9 cellular contexts compared by ENCODE assay signal in genomic region chr15:33735637-33736247, GRCh38.
DNase-seq lines count a peak whose midpoint lies in the region; ATAC-seq and TF ChIP-seq lines count a peak whose summit lies in the region.
"Had no signal": no experiment of that assay in that cellular context is flagged by ENCODE, and none has a peak within 500 bp of the region (broad histone marks: within the 10 kb centered on the region; RNA-seq: fewer than 3 reads in every experiment).

No MANE protein-coding gene starts in this region.

- H3K9me3 Mint-ChIP-seq in activated CD8-positive, alpha-beta T cell treated with anti-CD3 and anti-CD28 coated beads, Interleukin-2, amount 10 ng/mL, durations not matched to agents 7 days and 5 days (ENCODE audit: insufficient read depth), result no peaks in the 10 kb centered on the region
- H3K9me3 Mint-ChIP-seq: activated naive CD8-positive, alpha-beta T cell treated with anti-CD3 and anti-CD28 coated beads, Interleukin-2, amount 10 ng/mL, durations not matched to agents 7 days and 5 days had no signal

- no peaks in the 10 kb centered on the region for H3K36me3 Mint-ChIP-seq in activated CD8-positive, alpha-beta T cell treated with anti-CD3 and anti-CD28 coated beads, Interleukin-2, amount 10 ng/mL, durations not matched to agents 7 days and 5 days (ENCODE audit: low read depth)
- H3K36me3 Mint-ChIP-seq: activated naive CD8-positive, alpha-beta T cell treated with anti-CD3 and anti-CD28 coated beads, Interleukin-2, amount 10 ng/mL, durations not matched to agents 7 days and 5 days had no signal

- peak in 1 of 2 experiments; percentile 21 for TF ChIP-seq CTCF in tibial artery (IDR thresholded peaks at IDR 0.05)

- CTCF ChIA-PET in activated CD8-positive, alpha-beta T cell treated with anti-CD3 and anti-CD28 coated beads, Interleukin-2, amount 10 ng/mL, durations not matched to agents 7 days and 5 days (lab: Charles Lee), result interaction anchor here (0.6 to 2.3 kb wide), 7 partner anchors 19 to 622 kb away, joined by 3 to 7 read pairs (median 3); partner anchors contain the start of gene KATNBL1

- peaks cover 4% of the 10 kb centered on the region for H3K27me3 Mint-ChIP-seq in activated CD8-positive, alpha-beta T cell treated with anti-CD3 and anti-CD28 coated beads, Interleukin-2, amount 10 ng/mL, durations not matched to agents 7 days and 5 days (ENCODE audit: low read depth)

- POLR2A ChIA-PET in activated CD8-positive, alpha-beta T cell treated with anti-CD3 and anti-CD28 coated beads, Interleukin-2, amount 10 ng/mL, durations not matched to agents 7 days and 5 days (lab: Charles Lee), result no interaction called here

- H3K27ac Mint-ChIP-seq in activated CD8-positive, alpha-beta T cell treated with anti-CD3 and anti-CD28 coated beads, Interleukin-2, amount 10 ng/mL, durations not matched to agents 7 days and 5 days, result no peak overlapping the region
- H3K27ac Mint-ChIP-seq: activated naive CD8-positive, alpha-beta T cell treated with anti-CD3 and anti-CD28 coated beads, Interleukin-2, amount 10 ng/mL, durations not matched to agents 7 days and 5 days had no signal

- no peaks in the 10 kb centered on the region for H3K27me3 ChIP-seq in tibial artery

- DNase-seq in Right ventricle myocardium superior (no peak), Right ventricle myocardium inferior (ENCODE audit: missing footprints) (no peak), NCI-H1092 treated with DMSO at 0.1 percent for 48 hours (lab: John Stamatoyannopoulos, UW) (peak; percentile 12), left lobe of liver (ENCODE audit: low spot score) (no peak), tibial artery (no peak), Ammon's horn (ENCODE audit: low spot score) (no peak), OCI-M2 (lab: John Stamatoyannopoulos, UW; ENCODE audit: unreplicated experiment) (no peak)
- DNase-seq in activated CD8-positive, alpha-beta T cell treated with anti-CD3 and anti-CD28 coated beads, Interleukin-2, amount 10 ng/mL, durations not matched to agents 7 days and 5 days, result peak; percentile 31
- DNase-seq: activated naive CD8-positive, alpha-beta T cell treated with anti-CD3 and anti-CD28 coated beads, Interleukin-2, amount 10 ng/mL, durations not matched to agents 7 days and 5 days had no signal

- peak; percentile 64 for ATAC-seq in Right ventricle myocardium superior (ENCODE audit: poor library complexity)
- no peak for ATAC-seq in Right ventricle myocardium inferior
- ATAC-seq in activated CD8-positive, alpha-beta T cell treated with anti-CD3 and anti-CD28 coated beads, Interleukin-2, amount 10 ng/mL, durations not matched to agents 7 days and 5 days, result no peak
- peak; percentile 90 for ATAC-seq in left lobe of liver

- H3K36me3 ChIP-seq in tibial artery, result peaks cover 0 to 9% (median 0%) of the 10 kb centered on the region in 3 donors

- no peak overlapping the region for H3K4me3 ChIP-seq in tibial artery

- no peak overlapping the region for H3K27ac ChIP-seq in tibial artery

- H3K9me3 ChIP-seq in tibial artery, result no peaks in the 10 kb centered on the region

- H3K4me1 Mint-ChIP-seq in activated CD8-positive, alpha-beta T cell treated with anti-CD3 and anti-CD28 coated beads, Interleukin-2, amount 10 ng/mL, durations not matched to agents 7 days and 5 days (ENCODE audit: low read depth), result no peaks in the 10 kb centered on the region

- intact Hi-C loops in Right ventricle myocardium superior (cut with DNase I), result no loop called here
- intact Hi-C loops in Right ventricle myocardium inferior (cut with DNase I), result loop anchor here (5.0 kb wide), 1 partner anchor 227 kb away; no protein-coding TSS in a partner anchor
- intact Hi-C loops in tibial artery (cut with DNase I; ENCODE audit: low total_unique reads), result no loop called here

- no peak overlapping the region for H3K4me3 Mint-ChIP-seq in activated CD8-positive, alpha-beta T cell treated with anti-CD3 and anti-CD28 coated beads, Interleukin-2, amount 10 ng/mL, durations not matched to agents 7 days and 5 days
- H3K4me3 Mint-ChIP-seq: activated naive CD8-positive, alpha-beta T cell treated with anti-CD3 and anti-CD28 coated beads, Interleukin-2, amount 10 ng/mL, durations not matched to agents 7 days and 5 days had no signal

- H3K4me1 ChIP-seq in tibial artery, result no peaks in the 10 kb centered on the region

Comparison
In these comparisons a context has a peak if more than half of its experiments do, and no peak if none do; other contexts are left out.
1. ATAC-seq: peak in Right ventricle myocardium superior (single experiment) and left lobe of liver (single experiment); none in Right ventricle myocardium inferior (single experiment) and activated CD8-positive, alpha-beta T cell treated with anti-CD3 and anti-CD28 coated beads, Interleukin-2, amount 10 ng/mL, durations not matched to agents 7 days and 5 days (single experiment).
2. DNase-seq: peak in NCI-H1092 treated with DMSO at 0.1 percent for 48 hours (single experiment) and activated CD8-positive, alpha-beta T cell treated with anti-CD3 and anti-CD28 coated beads, Interleukin-2, amount 10 ng/mL, durations not matched to agents 7 days and 5 days (single experiment); none in Right ventricle myocardium superior (single experiment), Right ventricle myocardium inferior (single experiment), left lobe of liver (single experiment), tibial artery (0 of 2), Ammon's horn (single experiment) and OCI-M2 (single experiment).